In genomic region chr14:72521968-72522741, GRCh38 we compare ENCODE assay signal across 27 cellular contexts.
DNase-seq lines count a peak whose midpoint lies in the region; ATAC-seq lines count a peak whose summit lies in the region.
"Had no signal": no experiment of that assay in that cellular context is flagged by ENCODE, and none has a peak within 500 bp of the region (broad histone marks: within the 10 kb centered on the region; RNA-seq: fewer than 3 reads in every experiment).

No MANE protein-coding gene starts in this region.

- H3K4me1 Mint-ChIP-seq in activated CD8-positive, alpha-beta memory T cell treated with anti-CD3 and anti-CD28 coated beads, Interleukin-2, amount 10 ng/mL, durations not matched to agents 7 days and 5 days: peaks cover 68% of the 10 kb centered on the region
- H3K4me1 Mint-ChIP-seq in activated T-helper 17 cell treated with anti-CD3 and anti-CD28 coated beads, Interleukin-2, amount 50 U/mL, for 72 hours: peaks cover 36% of the 10 kb centered on the region
- H3K4me1 Mint-ChIP-seq in natural killer cell treated with Interleukin-12 subunit alpha and Interleukin-12 subunit beta and Interleukin-15 and Interleukin-18, amount 100 ng/mL, for 72 hours (ENCODE audit: low read depth in 2 of 2): peaks cover 71 to 84% of the 10 kb centered on the region in 2 donors

- peak overlapping the region; percentile 37 for H3K27ac Mint-ChIP-seq in activated CD8-positive, alpha-beta memory T cell treated with anti-CD3 and anti-CD28 coated beads, Interleukin-2, amount 10 ng/mL, durations not matched to agents 7 days and 5 days
- peak overlapping the region; percentile 40 for H3K27ac Mint-ChIP-seq in activated T-helper 17 cell treated with anti-CD3 and anti-CD28 coated beads, Interleukin-2, amount 50 U/mL, for 72 hours
- H3K27ac Mint-ChIP-seq in natural killer cell treated with Interleukin-12 subunit alpha and Interleukin-12 subunit beta and Interleukin-15 and Interleukin-18, amount 100 ng/mL, for 72 hours: peak overlapping the region; percentile 81 to 86
- H3K27ac Mint-ChIP-seq: CD8-positive, alpha-beta memory T cell; stimulated activated naive CD8-positive, alpha-beta T cell treated with anti-CD3 and anti-CD28 coated beads, Interleukin-15, amount 100 ng/mL, for 72 hours had no signal

- peaks cover 17% of the 10 kb centered on the region for H3K9me3 Mint-ChIP-seq in activated CD8-positive, alpha-beta memory T cell treated with anti-CD3 and anti-CD28 coated beads, Interleukin-2, amount 10 ng/mL, durations not matched to agents 7 days and 5 days (ENCODE audit: low read depth)
- H3K9me3 Mint-ChIP-seq in activated T-helper 17 cell treated with anti-CD3 and anti-CD28 coated beads, Interleukin-2, amount 50 U/mL, for 72 hours: no peaks in the 10 kb centered on the region
- H3K9me3 Mint-ChIP-seq in natural killer cell treated with Interleukin-12 subunit alpha and Interleukin-12 subunit beta and Interleukin-15 and Interleukin-18, amount 100 ng/mL, for 72 hours: peaks cover 4% of the 10 kb centered on the region

- DNase-seq in activated CD8-positive, alpha-beta memory T cell treated with anti-CD3 and anti-CD28 coated beads, Interleukin-2, amount 10 ng/mL, durations not matched to agents 7 days and 5 days: no peak
- no peak for DNase-seq in activated CD8-positive, alpha-beta memory T cell treated with anti-CD3 and anti-CD28 coated beads, Interleukin-2, amount 50 U/mL, for 4 hours
- no peak for DNase-seq in natural killer cell treated with Interleukin-12 subunit alpha and Interleukin-12 subunit beta and Interleukin-15 and Interleukin-18, amount 100 ng/mL, for 72 hours (ENCODE audit: low spot score)
- DNase-seq in iPS-NIHi11 (ENCODE audit: low spot score): no peak
- no peak for DNase-seq in NCI-H146 treated with DMSO at 0.1 percent for 48 hours (lab: John Stamatoyannopoulos, UW; ENCODE audit: unreplicated experiment)
- DNase-seq: activated naive CD4-positive, alpha-beta T cell treated with anti-CD3 and anti-CD28 coated beads, Interleukin-2, amount 10 ng/mL, durations not matched to agents 7 days and 5 days; activated T-cell treated with anti-CD3 and anti-CD28 coated beads, Interleukin-2, amount 50 U/mL, for 48 hours; AML-193; amniotic stem cell; brain microvascular endothelial cell; CD8-positive, alpha-beta memory T cell; DMS153; dorsolateral prefrontal cortex; H7; hippocampal formation; NCI-H1105; NCI-H2029; NCI-H526 treated with DMSO at 0.1 percent for 48 hours; nucleus accumbens; psoas muscle; stimulated activated naive CD8-positive, alpha-beta T cell treated with anti-CD3 and anti-CD28 coated beads, Interleukin-15, amount 100 ng/mL, for 72 hours; uterus had no signal

- H3K27ac ChIP-seq in KOPT-K1 (ENCODE audit: low read depth, low read length, poor library complexity, severe bottlenecking): peak overlapping the region; percentile 37
- H3K27ac ChIP-seq: brain microvascular endothelial cell, dorsolateral prefrontal cortex, psoas muscle, SJSA1, skin epidermis, uterus had no signal

- peaks cover 30% of the 10 kb centered on the region for H3K36me3 Mint-ChIP-seq in activated CD8-positive, alpha-beta memory T cell treated with anti-CD3 and anti-CD28 coated beads, Interleukin-2, amount 10 ng/mL, durations not matched to agents 7 days and 5 days
- H3K36me3 Mint-ChIP-seq in activated T-helper 17 cell treated with anti-CD3 and anti-CD28 coated beads, Interleukin-2, amount 50 U/mL, for 72 hours (ENCODE audit: low read depth): no peaks in the 10 kb centered on the region
- peaks cover 18% of the 10 kb centered on the region for H3K36me3 Mint-ChIP-seq in natural killer cell treated with Interleukin-12 subunit alpha and Interleukin-12 subunit beta and Interleukin-15 and Interleukin-18, amount 100 ng/mL, for 72 hours

- no peak for ATAC-seq in activated CD8-positive, alpha-beta memory T cell treated with anti-CD3 and anti-CD28 coated beads, Interleukin-2, amount 10 ng/mL, durations not matched to agents 7 days and 5 days
- no peak for ATAC-seq in activated T-helper 17 cell treated with anti-CD3 and anti-CD28 coated beads, Interleukin-2, amount 50 U/mL, for 72 hours (replicated peaks)
- ATAC-seq in natural killer cell treated with Interleukin-12 subunit alpha and Interleukin-12 subunit beta and Interleukin-15 and Interleukin-18, amount 100 ng/mL, for 72 hours: no peak
- ATAC-seq in HG02840 (IDR thresholded peaks at IDR 0.05; ENCODE audit: low FRiP score, unreplicated experiment): no peak
- ATAC-seq: psoas muscle; stimulated activated naive CD8-positive, alpha-beta T cell treated with anti-CD3 and anti-CD28 coated beads, Interleukin-15, amount 100 ng/mL, for 72 hours had no signal

- H3K36me3 ChIP-seq in KOPT-K1 (ENCODE audit: insufficient read depth, low read length): no peaks in the 10 kb centered on the region
- H3K36me3 ChIP-seq: brain microvascular endothelial cell, SJSA1, uterus had no signal

- H3K4me3 Mint-ChIP-seq in activated CD8-positive, alpha-beta memory T cell treated with anti-CD3 and anti-CD28 coated beads, Interleukin-2, amount 10 ng/mL, durations not matched to agents 7 days and 5 days: no peak overlapping the region
- peak overlapping the region; percentile 36 for H3K4me3 Mint-ChIP-seq in activated T-helper 17 cell treated with anti-CD3 and anti-CD28 coated beads, Interleukin-2, amount 50 U/mL, for 72 hours
- H3K4me3 Mint-ChIP-seq in natural killer cell treated with Interleukin-12 subunit alpha and Interleukin-12 subunit beta and Interleukin-15 and Interleukin-18, amount 100 ng/mL, for 72 hours: peak overlapping the region; percentile 21
- H3K4me3 Mint-ChIP-seq: activated naive CD4-positive, alpha-beta T cell treated with anti-CD3 and anti-CD28 coated beads, Interleukin-2, amount 10 ng/mL, durations not matched to agents 7 days and 5 days; CD8-positive, alpha-beta memory T cell; stimulated activated naive CD8-positive, alpha-beta T cell treated with anti-CD3 and anti-CD28 coated beads, Interleukin-15, amount 100 ng/mL, for 72 hours had no signal

- CTCF ChIA-PET in activated CD8-positive, alpha-beta memory T cell treated with anti-CD3 and anti-CD28 coated beads, Interleukin-2, amount 10 ng/mL, durations not matched to agents 7 days and 5 days (lab: Charles Lee): interaction anchor here (1.0 to 11.6 kb wide), 2 partner anchors 9 to 382 kb away, joined by 3 to 199 read pairs; no protein-coding TSS in a partner anchor

- H3K27me3 Mint-ChIP-seq in activated CD8-positive, alpha-beta memory T cell treated with anti-CD3 and anti-CD28 coated beads, Interleukin-2, amount 10 ng/mL, durations not matched to agents 7 days and 5 days: peaks cover 26% of the 10 kb centered on the region
- no peaks in the 10 kb centered on the region for H3K27me3 Mint-ChIP-seq in activated T-helper 17 cell treated with anti-CD3 and anti-CD28 coated beads, Interleukin-2, amount 50 U/mL, for 72 hours
- peaks cover 0 to 17% of the 10 kb centered on the region in 2 donors for H3K27me3 Mint-ChIP-seq in natural killer cell treated with Interleukin-12 subunit alpha and Interleukin-12 subunit beta and Interleukin-15 and Interleukin-18, amount 100 ng/mL, for 72 hours
- H3K27me3 Mint-ChIP-seq: CD8-positive, alpha-beta memory T cell; stimulated activated naive CD8-positive, alpha-beta T cell treated with anti-CD3 and anti-CD28 coated beads, Interleukin-15, amount 100 ng/mL, for 72 hours had no signal

- no peaks in the 10 kb centered on the region for H3K9me3 ChIP-seq in KOPT-K1 (ENCODE audit: insufficient read depth, low read length, poor library complexity, severe bottlenecking)
- H3K9me3 ChIP-seq: SJSA1, uterus had no signal
